ENCODE assay signal across 27 cellular contexts in the genomic region with DNA sequence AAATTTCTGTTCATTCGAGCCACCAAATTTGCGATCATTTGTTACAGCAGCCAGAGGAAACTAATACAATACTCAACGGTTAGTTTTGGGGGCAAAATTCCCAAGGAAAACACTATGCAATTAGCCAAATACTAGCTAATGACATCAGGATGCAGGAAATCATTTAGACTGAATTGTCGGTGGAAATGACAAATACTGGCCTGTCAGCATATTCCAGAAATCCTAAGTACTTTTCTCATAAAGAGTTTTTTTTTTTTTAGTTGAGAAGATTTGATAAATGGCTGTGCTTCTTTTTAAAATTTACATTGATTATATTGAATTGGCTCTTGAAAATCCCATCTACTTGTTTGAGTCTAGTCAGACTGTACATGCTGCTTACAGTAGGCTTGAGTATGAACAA.
"Had no signal": no experiment of that assay in that cellular context is flagged by ENCODE, and none has a peak within 500 bp of the region (broad histone marks: within the 10 kb centered on the region; RNA-seq: fewer than 3 reads in every experiment).

No MANE protein-coding gene starts in this region.

- H3K27me3 ChIP-seq: colonic mucosa, esophagus squamous epithelium, gastrocnemius medialis, left lung had no signal

- H3K9me3 ChIP-seq: colonic mucosa, esophagus squamous epithelium, gastrocnemius medialis, left lung, lower lobe of right lung, mucosa of descending colon had no signal

- H3K4me3 ChIP-seq: colonic mucosa, esophagus squamous epithelium, gastrocnemius medialis, heart right ventricle, left lung, lower lobe of right lung, mucosa of descending colon had no signal

- ATAC-seq: effector memory CD8-positive, alpha-beta T cell; esophagus mucosa; gastrocnemius medialis; heart right ventricle; left cardiac atrium; left lung; left ventricle myocardium superior; lower lobe of right lung; mucosa of descending colon had no signal

- FAIRE-seq: endometrium, islet of Langerhans, keratinocyte had no signal

- H3K9me3 Mint-ChIP-seq: dendritic cell treated with granulocyte-macrophage colony-stimulating factor and Interleukin-4, amounts not matched to agents 40 ng/mL and 50 ng/mL, for 4 days; effector memory CD8-positive, alpha-beta T cell; endodermal cell had no signal

- H3K27me3 Mint-ChIP-seq: dendritic cell treated with granulocyte-macrophage colony-stimulating factor and Interleukin-4, amounts not matched to agents 40 ng/mL and 50 ng/mL, for 4 days had no signal

- H3K4me1 ChIP-seq: colonic mucosa, gastrocnemius medialis, heart right ventricle, left lung, lower lobe of right lung had no signal

- H3K4me3 Mint-ChIP-seq: dendritic cell treated with granulocyte-macrophage colony-stimulating factor and Interleukin-4, amounts not matched to agents 40 ng/mL and 50 ng/mL, for 4 days; effector memory CD8-positive, alpha-beta T cell; endodermal cell; mesothelial cell of epicardium had no signal

- H3K27ac Mint-ChIP-seq: dendritic cell treated with granulocyte-macrophage colony-stimulating factor and Interleukin-4, amounts not matched to agents 40 ng/mL and 50 ng/mL, for 4 days; effector memory CD8-positive, alpha-beta T cell; endodermal cell; mesothelial cell of epicardium had no signal

- DNase-seq: colonic mucosa; cortex of kidney; effector CD8-positive, alpha-beta T cell; effector memory CD8-positive, alpha-beta T cell; endodermal cell; erythroblast; esophagus squamous epithelium; foreskin fibroblast; foreskin melanocyte; gastrocnemius medialis; glutamatergic neuron; head of caudate nucleus; heart right ventricle; hippocampal formation; left cardiac atrium; left lung; left ventricle myocardium superior; lower lobe of right lung; mesenchymal stem cell; mucosa of descending colon had no signal

- H3K27ac ChIP-seq: colonic mucosa, epithelial cell of prostate, esophagus squamous epithelium, gastrocnemius medialis, heart right ventricle, left lung, lower lobe of right lung had no signal

- H3K36me3 ChIP-seq: colonic mucosa, esophagus squamous epithelium, gastrocnemius medialis, heart right ventricle, left lung, lower lobe of right lung had no signal

- H3K36me3 Mint-ChIP-seq: mesothelial cell of epicardium had no signal
